13 cellular contexts compared by ENCODE assay signal in genomic region chr4:81923140-81923539, GRCh38.
A peak's percentile ranks its signal among the peaks of the same experiment; 100 is the strongest.
DNase-seq lines count a peak whose midpoint lies in the region; ATAC-seq and TF ChIP-seq lines count a peak whose summit lies in the region.
"Had no signal": no experiment of that assay in that cellular context is flagged by ENCODE, and none has a peak within 500 bp of the region (broad histone marks: within the 10 kb centered on the region; RNA-seq: fewer than 3 reads in every experiment).

No MANE protein-coding gene starts in this region.

- H3K36me3 Mint-ChIP-seq in activated CD8-positive, alpha-beta T cell treated with anti-CD3 and anti-CD28 coated beads for 36 hours (ENCODE audit: low read depth) = no peaks in the 10 kb centered on the region
- no peaks in the 10 kb centered on the region for H3K36me3 Mint-ChIP-seq in activated CD8-positive, alpha-beta T cell treated with anti-CD3 and anti-CD28 coated beads, Interleukin-2, amount 10 ng/mL, durations not matched to agents 7 days and 5 days (ENCODE audit: low read depth)
- H3K36me3 Mint-ChIP-seq in activated naive CD4-positive, alpha-beta T cell treated with anti-CD3 and anti-CD28 coated beads, Interleukin-2, amount 50 U/mL, for 24 hours = no peaks in the 10 kb centered on the region
- no peaks in the 10 kb centered on the region for H3K36me3 Mint-ChIP-seq in activated naive CD4-positive, alpha-beta T cell treated with anti-CD3 and anti-CD28 coated beads, Interleukin-2, amount 10 ng/mL, durations not matched to agents 7 days and 5 days
- no peaks in the 10 kb centered on the region for H3K36me3 Mint-ChIP-seq in activated naive CD8-positive, alpha-beta T cell treated with anti-CD3 and anti-CD28 coated beads for 36 hours
- H3K36me3 Mint-ChIP-seq: CD4-positive, CD25-positive, alpha-beta regulatory T cell had no signal

- peaks cover 8% of the 10 kb centered on the region for H3K27me3 Mint-ChIP-seq in activated CD8-positive, alpha-beta T cell treated with anti-CD3 and anti-CD28 coated beads for 36 hours
- H3K27me3 Mint-ChIP-seq in activated CD8-positive, alpha-beta T cell treated with anti-CD3 and anti-CD28 coated beads, Interleukin-2, amount 10 ng/mL, durations not matched to agents 7 days and 5 days (ENCODE audit: low read depth) = peaks cover 7% of the 10 kb centered on the region
- peaks cover 8% of the 10 kb centered on the region for H3K27me3 Mint-ChIP-seq in activated naive CD4-positive, alpha-beta T cell treated with anti-CD3 and anti-CD28 coated beads, Interleukin-2, amount 50 U/mL, for 24 hours
- peaks cover 12% of the 10 kb centered on the region for H3K27me3 Mint-ChIP-seq in activated naive CD4-positive, alpha-beta T cell treated with anti-CD3 and anti-CD28 coated beads, Interleukin-2, amount 10 ng/mL, durations not matched to agents 7 days and 5 days
- H3K27me3 Mint-ChIP-seq in activated naive CD8-positive, alpha-beta T cell treated with anti-CD3 and anti-CD28 coated beads for 36 hours = peaks cover 8% of the 10 kb centered on the region
- peaks cover 20% of the 10 kb centered on the region for H3K27me3 Mint-ChIP-seq in stimulated activated naive CD8-positive, alpha-beta T cell treated with anti-CD3 and anti-CD28 coated beads, Interleukin-15, amount 100 ng/mL, for 72 hours

- H3K9me3 Mint-ChIP-seq in activated CD8-positive, alpha-beta T cell treated with anti-CD3 and anti-CD28 coated beads for 36 hours = no peaks in the 10 kb centered on the region
- H3K9me3 Mint-ChIP-seq in activated CD8-positive, alpha-beta T cell treated with anti-CD3 and anti-CD28 coated beads, Interleukin-2, amount 10 ng/mL, durations not matched to agents 7 days and 5 days (ENCODE audit: insufficient read depth) = no peaks in the 10 kb centered on the region
- H3K9me3 Mint-ChIP-seq in activated naive CD4-positive, alpha-beta T cell treated with anti-CD3 and anti-CD28 coated beads, Interleukin-2, amount 50 U/mL, for 24 hours = no peaks in the 10 kb centered on the region
- H3K9me3 Mint-ChIP-seq in activated naive CD4-positive, alpha-beta T cell treated with anti-CD3 and anti-CD28 coated beads, Interleukin-2, amount 10 ng/mL, durations not matched to agents 7 days and 5 days = no peaks in the 10 kb centered on the region
- no peaks in the 10 kb centered on the region for H3K9me3 Mint-ChIP-seq in activated naive CD8-positive, alpha-beta T cell treated with anti-CD3 and anti-CD28 coated beads for 36 hours
- no peaks in the 10 kb centered on the region for H3K9me3 Mint-ChIP-seq in stimulated activated naive CD8-positive, alpha-beta T cell treated with anti-CD3 and anti-CD28 coated beads, Interleukin-15, amount 100 ng/mL, for 72 hours

- peak overlapping the region; percentile 9 for H3K27ac Mint-ChIP-seq in activated CD8-positive, alpha-beta T cell treated with anti-CD3 and anti-CD28 coated beads for 36 hours
- no peak overlapping the region for H3K27ac Mint-ChIP-seq in activated CD8-positive, alpha-beta T cell treated with anti-CD3 and anti-CD28 coated beads, Interleukin-2, amount 10 ng/mL, durations not matched to agents 7 days and 5 days
- H3K27ac Mint-ChIP-seq in activated naive CD4-positive, alpha-beta T cell treated with anti-CD3 and anti-CD28 coated beads, Interleukin-2, amount 50 U/mL, for 24 hours = peak overlapping the region; percentile 8
- H3K27ac Mint-ChIP-seq in activated naive CD4-positive, alpha-beta T cell treated with anti-CD3 and anti-CD28 coated beads, Interleukin-2, amount 10 ng/mL, durations not matched to agents 7 days and 5 days = no peak overlapping the region
- peak overlapping the region; percentile 30 for H3K27ac Mint-ChIP-seq in activated naive CD8-positive, alpha-beta T cell treated with anti-CD3 and anti-CD28 coated beads for 36 hours
- peak overlapping the region in 1 of 2 donors; percentile 7 for H3K27ac Mint-ChIP-seq in stimulated activated naive CD8-positive, alpha-beta T cell treated with anti-CD3 and anti-CD28 coated beads, Interleukin-15, amount 100 ng/mL, for 72 hours
- H3K27ac Mint-ChIP-seq: CD4-positive, CD25-positive, alpha-beta regulatory T cell; HFFc6 had no signal

- POLR2A ChIA-PET in activated CD8-positive, alpha-beta T cell treated with anti-CD3 and anti-CD28 coated beads for 36 hours (lab: Charles Lee) = no interaction called here
- POLR2A ChIA-PET in activated CD8-positive, alpha-beta T cell treated with anti-CD3 and anti-CD28 coated beads, Interleukin-2, amount 10 ng/mL, durations not matched to agents 7 days and 5 days (lab: Charles Lee) = no interaction called here

- no peak for TF ChIP-seq CTCF in activated CD8-positive, alpha-beta T cell treated with anti-CD3 and anti-CD28 coated beads for 36 hours (IDR thresholded peaks at IDR 0.05)

- peaks cover 10% of the 10 kb centered on the region for H3K4me1 Mint-ChIP-seq in activated CD8-positive, alpha-beta T cell treated with anti-CD3 and anti-CD28 coated beads for 36 hours (ENCODE audit: low read depth)
- H3K4me1 Mint-ChIP-seq in activated CD8-positive, alpha-beta T cell treated with anti-CD3 and anti-CD28 coated beads, Interleukin-2, amount 10 ng/mL, durations not matched to agents 7 days and 5 days (ENCODE audit: low read depth) = peaks cover 2% of the 10 kb centered on the region
- peaks cover 4% of the 10 kb centered on the region for H3K4me1 Mint-ChIP-seq in activated naive CD4-positive, alpha-beta T cell treated with anti-CD3 and anti-CD28 coated beads, Interleukin-2, amount 50 U/mL, for 24 hours
- no peaks in the 10 kb centered on the region for H3K4me1 Mint-ChIP-seq in activated naive CD4-positive, alpha-beta T cell treated with anti-CD3 and anti-CD28 coated beads, Interleukin-2, amount 10 ng/mL, durations not matched to agents 7 days and 5 days
- peaks cover 10% of the 10 kb centered on the region for H3K4me1 Mint-ChIP-seq in activated naive CD8-positive, alpha-beta T cell treated with anti-CD3 and anti-CD28 coated beads for 36 hours
- H3K4me1 Mint-ChIP-seq in stimulated activated naive CD8-positive, alpha-beta T cell treated with anti-CD3 and anti-CD28 coated beads, Interleukin-15, amount 100 ng/mL, for 72 hours = peaks cover 8% of the 10 kb centered on the region
- H3K4me1 Mint-ChIP-seq: CD4-positive, CD25-positive, alpha-beta regulatory T cell had no signal

- intact Hi-C loops in activated CD8-positive, alpha-beta T cell treated with anti-CD3 and anti-CD28 coated beads for 36 hours (cut with micrococcal nuclease) = no loop called here

- ATAC-seq in activated CD8-positive, alpha-beta T cell treated with anti-CD3 and anti-CD28 coated beads for 36 hours = peak; percentile 87
- no peak for ATAC-seq in activated CD8-positive, alpha-beta T cell treated with anti-CD3 and anti-CD28 coated beads, Interleukin-2, amount 10 ng/mL, durations not matched to agents 7 days and 5 days
- peak; percentile 37 for ATAC-seq in stimulated activated naive CD8-positive, alpha-beta T cell treated with anti-CD3 and anti-CD28 coated beads, Interleukin-15, amount 100 ng/mL, for 72 hours

- CTCF ChIA-PET in activated CD8-positive, alpha-beta T cell treated with anti-CD3 and anti-CD28 coated beads for 36 hours (lab: Charles Lee) = interaction anchor here (2.5 kb wide), 1 partner anchor 9 kb away, joined by 12 read pairs; no protein-coding TSS in a partner anchor
- CTCF ChIA-PET in activated CD8-positive, alpha-beta T cell treated with anti-CD3 and anti-CD28 coated beads, Interleukin-2, amount 10 ng/mL, durations not matched to agents 7 days and 5 days (lab: Charles Lee) = interaction anchor here (2.0 kb wide), 1 partner anchor 10 kb away, joined by 7 read pairs; no protein-coding TSS in a partner anchor
- CTCF ChIA-PET in activated naive CD4-positive, alpha-beta T cell treated with anti-CD3 and anti-CD28 coated beads, Interleukin-2, amount 10 ng/mL, durations not matched to agents 7 days and 5 days (lab: Charles Lee) = no interaction called here

- peak; percentile 57 for DNase-seq in activated CD8-positive, alpha-beta T cell treated with anti-CD3 and anti-CD28 coated beads for 36 hours
- no peak for DNase-seq in activated CD8-positive, alpha-beta T cell treated with anti-CD3 and anti-CD28 coated beads, Interleukin-2, amount 10 ng/mL, durations not matched to agents 7 days and 5 days
- no peak for DNase-seq in activated naive CD4-positive, alpha-beta T cell treated with anti-CD3 and anti-CD28 coated beads, Interleukin-2, amount 10 ng/mL, durations not matched to agents 7 days and 5 days
- peak; percentile 8 for DNase-seq in activated naive CD8-positive, alpha-beta T cell treated with anti-CD3 and anti-CD28 coated beads for 36 hours
- no peak for DNase-seq in stimulated activated naive CD8-positive, alpha-beta T cell treated with anti-CD3 and anti-CD28 coated beads, Interleukin-15, amount 100 ng/mL, for 72 hours
- DNase-seq in GM03348 (ENCODE audit: low spot score) = no peak
- DNase-seq: ACHN; CD4-positive, CD25-positive, alpha-beta regulatory T cell; DMS53; GF-D8; HCEC 1CT; HFFc6 had no signal

- no peak overlapping the region for H3K4me3 Mint-ChIP-seq in activated CD8-positive, alpha-beta T cell treated with anti-CD3 and anti-CD28 coated beads for 36 hours
- H3K4me3 Mint-ChIP-seq in activated CD8-positive, alpha-beta T cell treated with anti-CD3 and anti-CD28 coated beads, Interleukin-2, amount 10 ng/mL, durations not matched to agents 7 days and 5 days = no peak overlapping the region
- H3K4me3 Mint-ChIP-seq in activated naive CD4-positive, alpha-beta T cell treated with anti-CD3 and anti-CD28 coated beads, Interleukin-2, amount 50 U/mL, for 24 hours = no peak overlapping the region
- no peak overlapping the region for H3K4me3 Mint-ChIP-seq in activated naive CD4-positive, alpha-beta T cell treated with anti-CD3 and anti-CD28 coated beads, Interleukin-2, amount 10 ng/mL, durations not matched to agents 7 days and 5 days
- no peak overlapping the region for H3K4me3 Mint-ChIP-seq in activated naive CD8-positive, alpha-beta T cell treated with anti-CD3 and anti-CD28 coated beads for 36 hours
- no peak overlapping the region for H3K4me3 Mint-ChIP-seq in stimulated activated naive CD8-positive, alpha-beta T cell treated with anti-CD3 and anti-CD28 coated beads, Interleukin-15, amount 100 ng/mL, for 72 hours
- H3K4me3 Mint-ChIP-seq: CD4-positive, CD25-positive, alpha-beta regulatory T cell; HFFc6 had no signal

Comparison
In these comparisons a context has a peak if more than half of its experiments do, and no peak if none do; other contexts are left out.
1. DNase-seq: peak in activated CD8-positive, alpha-beta T cell treated with anti-CD3 and anti-CD28 coated beads for 36 hours (single experiment) and activated naive CD8-positive, alpha-beta T cell treated with anti-CD3 and anti-CD28 coated beads for 36 hours (single experiment); none in activated CD8-positive, alpha-beta T cell treated with anti-CD3 and anti-CD28 coated beads, Interleukin-2, amount 10 ng/mL, durations not matched to agents 7 days and 5 days (single experiment), activated naive CD4-positive, alpha-beta T cell treated with anti-CD3 and anti-CD28 coated beads, Interleukin-2, amount 10 ng/mL, durations not matched to agents 7 days and 5 days (single experiment), stimulated activated naive CD8-positive, alpha-beta T cell treated with anti-CD3 and anti-CD28 coated beads, Interleukin-15, amount 100 ng/mL, for 72 hours (0 of 2) and GM03348 (single experiment).
2. H3K27ac Mint-ChIP-seq: peak in activated CD8-positive, alpha-beta T cell treated with anti-CD3 and anti-CD28 coated beads for 36 hours (single experiment), activated naive CD4-positive, alpha-beta T cell treated with anti-CD3 and anti-CD28 coated beads, Interleukin-2, amount 50 U/mL, for 24 hours (single experiment) and activated naive CD8-positive, alpha-beta T cell treated with anti-CD3 and anti-CD28 coated beads for 36 hours (single experiment); none in activated CD8-positive, alpha-beta T cell treated with anti-CD3 and anti-CD28 coated beads, Interleukin-2, amount 10 ng/mL, durations not matched to agents 7 days and 5 days (single experiment) and activated naive CD4-positive, alpha-beta T cell treated with anti-CD3 and anti-CD28 coated beads, Interleukin-2, amount 10 ng/mL, durations not matched to agents 7 days and 5 days (single experiment).